In the genomic region with DNA sequence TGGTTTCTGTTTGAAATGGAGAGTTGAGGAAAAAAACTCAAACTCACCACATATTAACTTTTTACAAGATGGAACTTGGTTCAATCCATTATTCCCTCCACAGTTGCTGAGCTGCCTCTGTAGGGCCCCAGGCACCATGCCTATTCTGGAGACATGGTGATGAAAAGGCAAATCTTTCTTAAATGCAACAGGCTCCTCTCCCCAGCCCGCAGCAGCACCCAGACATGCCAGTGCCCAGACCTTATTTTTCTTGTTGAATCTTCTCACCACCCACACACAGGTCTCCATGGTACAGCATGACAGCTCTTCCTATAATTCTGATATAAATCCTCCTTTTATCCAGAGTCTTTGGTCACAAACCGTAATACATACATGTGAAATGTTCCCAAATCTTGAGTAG, we compare ENCODE assay signal across 9 cellular contexts. TPM values are rescaled to one million over a fixed set of nuclear protein-coding genes. Genes with fewer than 3 reads are reported as not detected.
DNase-seq lines count a peak whose midpoint lies in the region; ATAC-seq and TF ChIP-seq lines count a peak whose summit lies in the region.
"Had no signal": no experiment of that assay in that cellular context is flagged by ENCODE, and none has a peak within 500 bp of the region (broad histone marks: within the 10 kb centered on the region; RNA-seq: fewer than 3 reads in every experiment).

No MANE protein-coding gene starts in this region.

- no peaks in the 10 kb centered on the region for H3K27me3 ChIP-seq in Panc1 (ENCODE audit: control insufficient read depth, insufficient read depth, low read length)

- peaks cover 16% of the 10 kb centered on the region for H3K4me1 ChIP-seq in Panc1 (ENCODE audit: control insufficient read depth, insufficient read depth, low read length)

- TF ChIP-seq CTCF in GM12865 (IDR thresholded peaks at IDR 0.05; ENCODE audit: insufficient read depth, low read depth, low read length, missing control alignments) = no peak
- TF ChIP-seq CTCF in Panc1 (IDR thresholded peaks at IDR 0.05) = no peak
- TF ChIP-seq CTCF in epithelial cell of esophagus (IDR thresholded peaks at IDR 0.05; ENCODE audit: insufficient read depth, low read depth, low read length, missing control alignments) = no peak

- in situ Hi-C loops in Panc1 (cut with HindIII; ENCODE audit: low pct_unique_long_range_greater_than_20kb, low sequenced_read_pairs) = no loop called here

- POLR2A ChIA-PET in Panc1 (lab: Charles Lee) = interaction anchor here (0.5 kb wide), 1 partner anchor 19 kb away, joined by 10 read pairs; no protein-coding TSS in a partner anchor

- intact Hi-C loops in Panc1 (cut with micrococcal nuclease; ENCODE audit: unreplicated experiment) = no loop called here

- H3K27ac ChIP-seq in Panc1 (ENCODE audit: low read length) = peak overlapping the region; percentile 74
- peak overlapping the region in 20 of 21 experiments; percentile 46 to 99 (median 78) for H3K27ac ChIP-seq in skin epidermis

- peak; percentile 49 for ATAC-seq in Panc1
- no peak for ATAC-seq in HG03457 (IDR thresholded peaks at IDR 0.05; ENCODE audit: unreplicated experiment)

- no TSS peak for BruUV-seq in Panc1 (replicated peaks; lab: Mats Ljungman, UMichigan)

- peak; percentile 49 for DNase-seq in GM12865 (ENCODE audit: low read depth)
- DNase-seq in Panc1 (ENCODE audit: low read depth, low spot score) = no peak
- DNase-seq in epithelial cell of esophagus (ENCODE audit: low read depth) = peak; percentile 39
- no peak for DNase-seq in NCI-H2081 treated with DMSO at 0.1 percent for 48 hours (lab: John Stamatoyannopoulos, UW)
- no peak for DNase-seq in cerebellar nuclear complex (lab: John Stamatoyannopoulos, UW)
- DNase-seq in stimulated activated CD4-positive, alpha-beta T cell treated with anti-CD3 and anti-CD28 coated beads, Interleukin-4, amount 100 ng/mL, for 4 hours = no peak
- DNase-seq: activated gamma-delta T cell had no signal

- H3K4me3 ChIP-seq in GM12865 (ENCODE audit: low read depth, low read length) (peak overlapping the region; percentile 74), Panc1 (ENCODE audit: low read depth in 2 of 2, low read length in 2 of 2) (no peak overlapping the region), epithelial cell of esophagus (ENCODE audit: low read length) (peak overlapping the region; percentile 26), skin epidermis (peak overlapping the region in 2 of 7 experiments; percentile 10 to 23)

- no peaks in the 10 kb centered on the region for H3K9me3 ChIP-seq in Panc1 (ENCODE audit: control insufficient read depth, insufficient read depth, low read depth, low read length)

- no peaks in the 10 kb centered on the region for H3K36me3 ChIP-seq in Panc1 (ENCODE audit: control insufficient read depth, insufficient read depth, low read length)

- CTCF ChIA-PET in Panc1 (lab: Charles Lee) = no interaction called here

RNA-seq across cellular contexts. Expression of a gene that starts 7.6 kb away (rescaled TPM):
- 46.7 TPM for total RNA-seq in Panc1 (2021; ENCODE audit: unreplicated experiment)
- polyA plus RNA-seq in Panc1 (2012; ENCODE audit: insufficient read length) = 35.3 TPM

Comparison
In these comparisons a context has a peak if more than half of its experiments do, and no peak if none do; other contexts are left out.
1. DNase-seq: peak in GM12865 (single experiment) and epithelial cell of esophagus (single experiment); none in Panc1 (single experiment), NCI-H2081 treated with DMSO at 0.1 percent for 48 hours (single experiment), cerebellar nuclear complex (0 of 2) and stimulated activated CD4-positive, alpha-beta T cell treated with anti-CD3 and anti-CD28 coated beads, Interleukin-4, amount 100 ng/mL, for 4 hours (0 of 2).
2. H3K4me3 ChIP-seq: peak in GM12865 (single experiment) and epithelial cell of esophagus (single experiment); none in Panc1 (0 of 2).